Comparison of ENCODE assay signal across 1 cellular context in genomic region chr18:64972545-64972944, GRCh38.
TF ChIP-seq lines count a peak whose summit lies in the region.

No MANE protein-coding gene starts in this region.

TF ChIP-seq in WTC11, 78 proteins besides CTCF, POLR2A, EP300 and RAD21 (continued from another document):
- TF ChIP-seq ARID4B (CRISPR knock-in tag; IDR thresholded peaks at IDR 0.05; ENCODE audit: borderline replicate concordance), result no peak
- TF ChIP-seq ZNF425 (CRISPR knock-in tag; conservative IDR thresholded peaks at IDR 0.05), result no peak
- TF ChIP-seq FOXK1 (CRISPR knock-in tag; IDR thresholded peaks at IDR 0.05), result no peak
- TF ChIP-seq RORB (CRISPR knock-in tag; IDR thresholded peaks at IDR 0.05), result no peak
- TF ChIP-seq SMAD4 (CRISPR knock-in tag; IDR thresholded peaks at IDR 0.05), result no peak
- TF ChIP-seq JAZF1 (CRISPR knock-in tag; IDR thresholded peaks at IDR 0.05), result no peak
- no peak for TF ChIP-seq ZSCAN18 (CRISPR knock-in tag; IDR thresholded peaks at IDR 0.05)
- TF ChIP-seq AR (CRISPR knock-in tag; IDR thresholded peaks at IDR 0.05), result no peak
- TF ChIP-seq CDX4 (CRISPR knock-in tag; IDR thresholded peaks at IDR 0.05; ENCODE audit: borderline replicate concordance), result no peak
- no peak for TF ChIP-seq ZNF219 (CRISPR knock-in tag; IDR thresholded peaks at IDR 0.05; ENCODE audit: borderline replicate concordance)
- no peak for TF ChIP-seq MAX (CRISPR knock-in tag; IDR thresholded peaks at IDR 0.05)
- no peak for TF ChIP-seq ERG (CRISPR knock-in tag; IDR thresholded peaks at IDR 0.05)
- no peak for TF ChIP-seq FOXJ3 (CRISPR knock-in tag; IDR thresholded peaks at IDR 0.05; ENCODE audit: borderline replicate concordance)
- TF ChIP-seq NR3C1 (CRISPR knock-in tag; conservative IDR thresholded peaks at IDR 0.05; ENCODE audit: low read depth), result no peak
- no peak for TF ChIP-seq STAT6 (CRISPR knock-in tag; conservative IDR thresholded peaks at IDR 0.05; ENCODE audit: low read depth)
